In the genomic region with DNA sequence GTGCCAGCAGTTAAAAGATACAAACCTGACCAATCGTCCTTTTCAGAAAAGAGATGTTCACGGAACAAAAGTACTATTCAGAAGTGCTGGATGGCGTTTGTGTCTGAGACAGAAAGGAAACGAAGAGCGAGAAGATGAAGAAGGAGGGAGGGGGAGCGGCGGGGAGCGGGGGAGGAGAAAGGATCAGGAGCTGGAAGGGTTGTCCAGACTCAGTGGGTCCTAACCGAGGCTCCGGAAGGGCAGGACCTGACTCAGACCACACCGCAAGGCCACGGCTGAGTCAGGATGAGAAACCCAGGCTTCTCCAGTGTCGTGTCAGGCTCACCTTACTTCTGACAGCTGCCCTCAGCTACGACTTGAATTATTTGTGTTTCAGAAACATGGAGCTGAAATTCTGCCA, we compare ENCODE assay signal across 17 cellular contexts. TPM values are rescaled to one million over a fixed set of nuclear protein-coding genes. Genes with fewer than 3 reads are reported as not detected.
DNase-seq lines count a peak whose midpoint lies in the region; ATAC-seq and TF ChIP-seq lines count a peak whose summit lies in the region.
"Had no signal": no experiment of that assay in that cellular context is flagged by ENCODE, and none has a peak within 500 bp of the region (broad histone marks: within the 10 kb centered on the region; RNA-seq: fewer than 3 reads in every experiment).

No MANE protein-coding gene starts in this region.

- no peak for TF ChIP-seq EP300 in sigmoid colon (IDR thresholded peaks at IDR 0.05)

- no peaks in the 10 kb centered on the region for H3K9me3 ChIP-seq in PC-3 (ENCODE audit: low read length)
- H3K9me3 ChIP-seq in sigmoid colon, result peaks cover 2 to 7% (median 5%) of the 10 kb centered on the region in 4 donors
- H3K9me3 ChIP-seq in MM.1S (replicated peaks; ENCODE audit: insufficient read depth, low read length), result no peaks in the 10 kb centered on the region

- H3F3A ChIP-seq in PC-3 (ENCODE audit: low read length, unreplicated experiment) (no peaks in the 10 kb centered on the region), MM.1S (ENCODE audit: insufficient read depth, low read length) (no peaks in the 10 kb centered on the region)

- peak; percentile 53 for DNase-seq in A172 (ENCODE audit: low spot score)
- DNase-seq in PC-3, result peak; percentile 49
- DNase-seq in glomerular visceral epithelial cell (ENCODE audit: extremely low spot score), result peak; percentile 33
- DNase-seq in sigmoid colon, result no peak
- no peak for DNase-seq in MM.1S
- DNase-seq in NCI-H774 (lab: John Stamatoyannopoulos, UW), result no peak
- DNase-seq: activated CD8-positive, alpha-beta T cell treated with anti-CD3 and anti-CD28 coated beads, Interleukin-2, amount 10 ng/mL, durations not matched to agents 7 days and 5 days; AML-193; cortex of kidney; GOT3; kidney glomerular epithelial cell; NCI-H2107 had no signal

- ATAC-seq in GM18909 (IDR thresholded peaks at IDR 0.05; ENCODE audit: poor library complexity, unreplicated experiment), result peak; percentile 47
- peak; percentile 64 for ATAC-seq in PC-3
- no peak for ATAC-seq in HG03095 (IDR thresholded peaks at IDR 0.05; ENCODE audit: unreplicated experiment)
- ATAC-seq: activated CD8-positive, alpha-beta T cell treated with anti-CD3 and anti-CD28 coated beads, Interleukin-2, amount 10 ng/mL, durations not matched to agents 7 days and 5 days; foreskin keratinocyte had no signal

- H3K36me3 ChIP-seq in PC-3 (ENCODE audit: low read depth, low read length), result no peaks in the 10 kb centered on the region
- no peaks in the 10 kb centered on the region for H3K36me3 ChIP-seq in sigmoid colon
- no peaks in the 10 kb centered on the region for H3K36me3 ChIP-seq in MM.1S (replicated peaks; ENCODE audit: insufficient read depth, low read length)
- H3K36me3 ChIP-seq: neutrophil had no signal

- no peaks in the 10 kb centered on the region for H3K27me3 ChIP-seq in PC-3 (ENCODE audit: low read length)
- H3K27me3 ChIP-seq in sigmoid colon, result peaks cover 23 to 98% (median 32%) of the 10 kb centered on the region in 3 donors
- H3K27me3 ChIP-seq in MM.1S (replicated peaks; ENCODE audit: insufficient read depth, low read length), result no peaks in the 10 kb centered on the region

- H3K4me3 ChIP-seq in PC-3 (ENCODE audit: low read length) (no peak overlapping the region), sigmoid colon (no peak overlapping the region), MM.1S (ENCODE audit: low read length) (no peak overlapping the region)

- BruUV-seq in PC-3 (replicated peaks; lab: Mats Ljungman, UMichigan), result no TSS peak

- intact Hi-C loops in PC-3 (cut with micrococcal nuclease), result no loop called here
- intact Hi-C loops in sigmoid colon (cut with DNase I), result no loop called here

- no peak overlapping the region for H2AFZ ChIP-seq in PC-3 (ENCODE audit: low read length)
- no peak overlapping the region for H2AFZ ChIP-seq in MM.1S (ENCODE audit: low read length)

- no peaks in the 10 kb centered on the region for H4K20me1 ChIP-seq in PC-3 (ENCODE audit: low read length)
- H4K20me1 ChIP-seq in MM.1S (ENCODE audit: insufficient read depth, low read length), result no peaks in the 10 kb centered on the region

- H3K4me2 ChIP-seq in PC-3 (ENCODE audit: low read length) (peak overlapping the region; percentile 22; the same call in 1 of the 2 replicates), MM.1S (ENCODE audit: low read depth, low read length) (no peak overlapping the region)
- H3K4me2 ChIP-seq: KMS-11 had no signal

- CTCF ChIA-PET in PC-3 (lab: Charles Lee), result no interaction called here

- H3K27ac ChIP-seq in PC-3 (ENCODE audit: low read length), result no peak overlapping the region
- H3K27ac ChIP-seq in sigmoid colon, result no peak overlapping the region
- no peak overlapping the region for H3K27ac ChIP-seq in MM.1S (ENCODE audit: low read length)
- H3K27ac ChIP-seq: foreskin keratinocyte, KMS-11, neutrophil had no signal

- TF ChIP-seq CTCF in PC-3 (conservative IDR thresholded peaks at IDR 0.05; ENCODE audit: low read depth, low read length) (no peak), sigmoid colon (IDR thresholded peaks at IDR 0.05) (no peak), MM.1S (IDR thresholded peaks at IDR 0.05; ENCODE audit: low read length) (no peak)

- H3K9me2 ChIP-seq in PC-3 (replicated peaks; ENCODE audit: low read length) (no peaks in the 10 kb centered on the region), MM.1S (replicated peaks; ENCODE audit: insufficient read depth, low read length) (no peaks in the 10 kb centered on the region)

- no peaks in the 10 kb centered on the region for H3K79me2 ChIP-seq in PC-3 (ENCODE audit: low read length)
- H3K79me2 ChIP-seq in MM.1S (ENCODE audit: low read length), result no peaks in the 10 kb centered on the region

- peaks cover 8% of the 10 kb centered on the region; the same call in 1 of the 2 replicates for H3K4me1 ChIP-seq in PC-3 (ENCODE audit: insufficient read depth, low read length)
- peaks cover 0 to 11% (median 6%) of the 10 kb centered on the region in 4 donors for H3K4me1 ChIP-seq in sigmoid colon
- H3K4me1 ChIP-seq in MM.1S (ENCODE audit: low read length), result no peaks in the 10 kb centered on the region
- H3K4me1 ChIP-seq: foreskin keratinocyte had no signal

- no peak for TF ChIP-seq POLR2A in sigmoid colon (IDR thresholded peaks at IDR 0.05)

- WGBS in sigmoid colon, 2 donors, result 19 to 23% methylated on average over 14 of the region's 14 CpGs

- POLR2A ChIA-PET in PC-3 (lab: Charles Lee; ENCODE audit: unreplicated experiment), result no interaction called here

- H3K9ac ChIP-seq in PC-3 (ENCODE audit: low read length) (no peak overlapping the region), MM.1S (ENCODE audit: low read length) (no peak overlapping the region)
- H3K9ac ChIP-seq: KMS-11 had no signal

RNA-seq across cellular contexts. Expression of gene PAX5, which starts 46.2 kb away (rescaled TPM):
- 0.03 TPM in 1 of 2 replicates, not detected in the other for total RNA-seq in A172 (2014; rRNA removed; shearing (Covaris generic))
- 0.52 TPM in 1 of 2 replicates, not detected in the other for total RNA-seq in PC-3 (2014; rRNA removed)
- not detected for total RNA-seq in sigmoid colon
- 10 to 100 TPM in 1 of 3 donors, under 1 TPM in 2; under 0.01 to 20.1 (median 0.23) TPM for polyA plus RNA-seq in sigmoid colon
- polyA plus RNA-seq: foreskin keratinocyte had no signal

Comparison
In these comparisons a context has a peak if more than half of its experiments do, and no peak if none do; other contexts are left out.
1. DNase-seq: peak in A172 (single experiment), PC-3 (single experiment) and glomerular visceral epithelial cell (single experiment); none in sigmoid colon (single experiment), MM.1S (single experiment) and NCI-H774 (single experiment).